Comparison of ENCODE assay signal across 27 cellular contexts in genomic region chr7:32930378-32930777, GRCh38. TPM values are rescaled to one million over a fixed set of nuclear protein-coding genes. Genes with fewer than 3 reads are reported as not detected.
DNase-seq lines count a peak whose midpoint lies in the region; ATAC-seq, FAIRE-seq and TF ChIP-seq lines count a peak whose summit lies in the region.
"Had no signal": no experiment of that assay in that cellular context is flagged by ENCODE, and none has a peak within 500 bp of the region (broad histone marks: within the 10 kb centered on the region; RNA-seq: fewer than 3 reads in every experiment).

No MANE protein-coding gene starts in this region.

- H3K4me3 ChIP-seq in K562, result no peak overlapping the region
- no peak overlapping the region for H3K4me3 ChIP-seq in neuronal stem cell (ENCODE audit: low read length in 2 of 2)
- H3K4me3 ChIP-seq: BLaER1 treated with 17β-estradiol and CSF1 and Interleukin-3, amounts not matched to agents 10 nM and 100 nM; HAP-1 had no signal

- H3K4me2 ChIP-seq in K562 (ENCODE audit: insufficient read depth, low read length) (no peak overlapping the region), neuronal stem cell (ENCODE audit: insufficient read depth, low read length, poor library complexity, severe bottlenecking) (no peak overlapping the region)
- H3K4me2 ChIP-seq: BLaER1 treated with 17β-estradiol and CSF1 and Interleukin-3, amounts not matched to agents 10 nM and 100 nM had no signal

- no peak overlapping the region for H3K23ac ChIP-seq in neuronal stem cell (ENCODE audit: low read depth, low read length, poor library complexity)

- intact Hi-C loops in K562 (cut with micrococcal nuclease), result no loop called here

- H3K4me1 Mint-ChIP-seq in T-cell, result no peaks in the 10 kb centered on the region
- H3K4me1 Mint-ChIP-seq: CD8-positive, alpha-beta memory T cell had no signal

- no peak overlapping the region for H2BK15ac ChIP-seq in neuronal stem cell (ENCODE audit: low read length)

- no peak overlapping the region for H3K14ac ChIP-seq in neuronal stem cell (ENCODE audit: low read length)

- H3K4me1 ChIP-seq in K562 (replicated peaks in 1 of 2; ENCODE audit: control insufficient read depth in 2 of 2, insufficient read depth in 2 of 2, low read length in 2 of 2) (no peaks in the 10 kb centered on the region), neuronal stem cell (ENCODE audit: control insufficient read depth in 2 of 2, insufficient read depth in 1 of 2, low read depth in 1 of 2, low read length in 2 of 2) (peaks cover 0 to 3% of the 10 kb centered on the region in 2 donors)
- H3K4me1 ChIP-seq: BE2C, HAP-1 had no signal

- H3K4me3 Mint-ChIP-seq in T-cell, result no peak overlapping the region
- H3K4me3 Mint-ChIP-seq: CD14-positive monocyte; CD4-positive, alpha-beta T cell; CD8-positive, alpha-beta memory T cell; HFFc6 had no signal

- FAIRE-seq in K562 (lab: Jason Lieb, UNC), result no peak
- FAIRE-seq: A204.1, GM12891, GM18507, H54 had no signal

- WGBS in K562 (ENCODE audit: insufficient coverage, low coverage, missing lambda C conversion rate), result 96% methylated on average over 7 of the region's 7 CpGs
- WGBS in neuronal stem cell (ENCODE audit: extremely low coverage in 2 of 2, insufficient read length in 2 of 2, insufficient replicate concordance in 1 of 2), 2 donors, result no CpG with 5 or more reads among the region's 7 CpGs

- no peaks in the 10 kb centered on the region for H3K27me3 Mint-ChIP-seq in T-cell
- H3K27me3 Mint-ChIP-seq: CD4-positive, alpha-beta T cell; CD8-positive, alpha-beta memory T cell had no signal

- peaks cover 4% of the 10 kb centered on the region; the same call in 1 of the 3 replicates for H3K79me2 ChIP-seq in K562 (ENCODE audit: control insufficient read depth, insufficient read depth, low read length)

- no peak overlapping the region for H2BK12ac ChIP-seq in neuronal stem cell (ENCODE audit: low read length)

- peaks cover 3% of the 10 kb centered on the region for H3K9me1 ChIP-seq in K562 (ENCODE audit: control insufficient read depth, insufficient read depth, low read length)

- no peaks in the 10 kb centered on the region for H4K20me1 ChIP-seq in K562 (replicated peaks; ENCODE audit: control insufficient read depth, insufficient read depth, low read length)

- H2AFZ ChIP-seq in K562 (ENCODE audit: low read depth, low read length) (no peak overlapping the region), neuronal stem cell (ENCODE audit: low read length) (no peak overlapping the region)

- no peak for TF ChIP-seq RAD21 in K562 (CRISPR knock-in tag; conservative IDR thresholded peaks at IDR 0.05 in 1 of 2, IDR thresholded peaks at IDR 0.05 in 1 of 2)

- H3K9ac ChIP-seq in K562 (ENCODE audit: insufficient read depth in 1 of 2, low read depth in 2 of 2, low read length in 2 of 2) (no peak overlapping the region), neuronal stem cell (ENCODE audit: low read depth, low read length, poor library complexity) (no peak overlapping the region)
- H3K9ac ChIP-seq: BLaER1 treated with 17β-estradiol and CSF1 and Interleukin-3, amounts not matched to agents 10 nM and 100 nM had no signal

- H3K18ac ChIP-seq in neuronal stem cell (ENCODE audit: low read length), result peak overlapping the region; percentile 0

- in situ Hi-C loops in K562 (cut with MboI), result no loop called here

- no peak overlapping the region for H2BK120ac ChIP-seq in neuronal stem cell (ENCODE audit: low read depth, low read length)

- no peaks in the 10 kb centered on the region for H3K27me3 ChIP-seq in K562 (ENCODE audit: control insufficient read depth in 2 of 2, insufficient read depth in 2 of 2, low read length in 2 of 2)
- H3K27me3 ChIP-seq in neuronal stem cell (ENCODE audit: control insufficient read depth in 3 of 3, insufficient read depth in 3 of 3, low read depth in 1 of 3, low read length in 3 of 3), result no peaks in the 10 kb centered on the region
- H3K27me3 ChIP-seq: BE2C; BLaER1 treated with 17β-estradiol and CSF1 and Interleukin-3, amounts not matched to agents 10 nM and 100 nM had no signal

- H3K27ac ChIP-seq in K562 (ENCODE audit: extremely low read depth, low read depth, low read length), result no peak overlapping the region
- H3K27ac ChIP-seq in neuronal stem cell (replicated peaks; ENCODE audit: low read length), result no peak overlapping the region
- H3K27ac ChIP-seq: 22Rv1; BLaER1 treated with 17β-estradiol and CSF1 and Interleukin-3, amounts not matched to agents 10 nM and 100 nM had no signal

- POLR2A ChIA-PET in K562 (lab: Yijun Ruan, JAX), result interaction anchor here (1.2 kb wide), 1 partner anchor 25 kb away, joined by 4 read pairs; no protein-coding TSS in a partner anchor
- POLR2A ChIA-PET in T-cell (lab: Charles Lee), result interaction anchor here in 1 of 2 donors (0.6 kb wide), 1 partner anchor 42 kb away, joined by 4 read pairs; no protein-coding TSS in a partner anchor

- ATAC-seq in K562 (no peak), GM19452 (IDR thresholded peaks at IDR 0.05; ENCODE audit: unreplicated experiment) (no peak), T-cell (replicated peaks in 1 of 4) (no peak)

- no peak overlapping the region for H2AK5ac ChIP-seq in neuronal stem cell (ENCODE audit: low read depth, low read length)

- no peak overlapping the region for H3K27ac Mint-ChIP-seq in T-cell
- H3K27ac Mint-ChIP-seq: CD14-positive monocyte; CD4-positive, alpha-beta T cell; CD8-positive, alpha-beta memory T cell; HFFc6 had no signal

- H3K9me3 Mint-ChIP-seq in T-cell, result no peaks in the 10 kb centered on the region
- H3K9me3 Mint-ChIP-seq: CD14-positive monocyte; CD4-positive, alpha-beta T cell; CD8-positive, alpha-beta memory T cell; HFFc6 had no signal

- no peak overlapping the region for H4K91ac ChIP-seq in neuronal stem cell (ENCODE audit: low read depth, low read length, poor library complexity)

- DNase-seq in NCI-H2171 treated with DMSO at 0.1 percent for 48 hours (lab: John Stamatoyannopoulos, UW) (peak; percentile 59), NCI-H2171 (lab: John Stamatoyannopoulos, UW) (no peak), K562 (ENCODE audit: extremely low read depth in 1 of 4, low spot score in 3 of 4) (no peak), neuronal stem cell (ENCODE audit: low spot score) (no peak), T-cell (no peak), COLO668 (lab: John Stamatoyannopoulos, UW; ENCODE audit: unreplicated experiment) (no peak)
- DNase-seq: ACHN; AML-193; BE2C; Calu3; CD4-positive, alpha-beta T cell; CD8-positive, alpha-beta memory T cell; COR-L47; DMS53; DMS79 treated with DMSO at 0.1 percent for 48 hours; GF-D8; GOT3; HFFc6 had no signal

- TF ChIP-seq POLR2A in K562 (conservative IDR thresholded peaks at IDR 0.05), result no peak

- no peak overlapping the region for H3K4ac ChIP-seq in neuronal stem cell (ENCODE audit: low read length)

- H3K9me3 ChIP-seq in K562 (replicated peaks; ENCODE audit: control insufficient read depth, insufficient read depth, low read depth, low read length) (no peaks in the 10 kb centered on the region), neuronal stem cell (replicated peaks in 1 of 2; ENCODE audit: control insufficient read depth in 2 of 2, insufficient read depth in 1 of 2, low read depth in 1 of 2, low read length in 2 of 2) (peaks cover 0 to 2% of the 10 kb centered on the region in 2 donors)
- H3K9me3 ChIP-seq: BE2C, HAP-1 had no signal

- no TSS peak for BruUV-seq in K562 (replicated peaks; lab: Mats Ljungman, UMichigan)

- H2BK5ac ChIP-seq in neuronal stem cell (ENCODE audit: low read length), result no peak overlapping the region

- CTCF ChIA-PET in K562 (lab: Yijun Ruan, JAX; ENCODE audit: low intra/inter-chr PET ratio), result no interaction called here
- CTCF ChIA-PET in T-cell (lab: Charles Lee), result no interaction called here

- no peak overlapping the region for H4K8ac ChIP-seq in neuronal stem cell (ENCODE audit: low read depth, low read length)

- H3K36me3 Mint-ChIP-seq in T-cell, result peaks cover 23% of the 10 kb centered on the region

- peaks cover 59% of the 10 kb centered on the region for H3K36me3 ChIP-seq in K562 (ENCODE audit: control insufficient read depth, insufficient read depth, low read length)
- peaks cover 2 to 76% of the 10 kb centered on the region in 2 donors for H3K36me3 ChIP-seq in neuronal stem cell (replicated peaks in 1 of 2; ENCODE audit: control insufficient read depth in 2 of 2, insufficient read depth in 2 of 2, low read length in 2 of 2)

- H3K79me1 ChIP-seq in neuronal stem cell (ENCODE audit: low read depth, low read length), result no peaks in the 10 kb centered on the region

- no peak for TF ChIP-seq CTCF in K562 (IDR thresholded peaks at IDR 0.05 in 2 of 3, conservative IDR thresholded peaks at IDR 0.05 in 1 of 3; ENCODE audit: insufficient read depth in 2 of 3, low read depth in 1 of 3, low read length in 3 of 3)

- no peak for TF ChIP-seq EP300 in K562 (IDR thresholded peaks at IDR 0.05; ENCODE audit: low read length)

RNA-seq across cellular contexts. Expression of gene FKBP9, which starts 26.9 kb away (rescaled TPM):
- 60.0 and 63.9 TPM in 2 replicates for total RNA-seq in K562 (2011; cell fraction: chromatin; rRNA removed; ENCODE audit: low replicate concordance)
- 53.8 and 63.0 TPM in 2 replicates for total RNA-seq in K562 (2011; cell fraction: nucleolus; rRNA removed)
- total RNA-seq in K562 (2011; cell fraction: nucleoplasm; rRNA removed), result 56.3 and 59.8 TPM in 2 replicates
- 14.4 and 18.6 TPM in 2 replicates for total RNA-seq in K562 (2014; rRNA removed)
- 18.8 and 19.2 TPM in 2 replicates for total RNA-seq in K562 (2014; rRNA removed; fragmentation: Illumina TruSeq; extraction: Trizol)
- total RNA-seq in K562 (2015; rRNA removed; fragmentation: Illumina TruSeq; extraction: Trizol), result 17.0 and 17.8 TPM in 2 replicates
- total RNA-seq in K562 (2021), result 23.7 and 27.2 TPM in 2 replicates
- 15.9 and 18.6 TPM in 2 replicates for polyA plus RNA-seq in K562 (2011; rRNA removed)
- polyA plus RNA-seq in K562 (2011; cell fraction: cytosol; rRNA removed), result 16.3 and 28.5 TPM in 2 replicates
- 17.6 and 26.7 TPM in 2 replicates for polyA plus RNA-seq in K562 (2011; cell fraction: nucleus; rRNA removed)
- polyA plus RNA-seq in K562 (2012), result 24.7 and 37.0 TPM in 2 replicates
- 15.8 and 16.7 TPM in 2 replicates for polyA plus RNA-seq in K562 (2014; fragmentation: Illumina TruSeq; extraction: Trizol)
- 1 to 10 TPM; 5.9 to 8.1 TPM for polyA plus RNA-seq in K562 (2014; fragmentation: Nextera tagmentation; extraction: Ambion mirVana)
- 10.9 and 12.2 TPM in 2 replicates for polyA plus RNA-seq in K562 (2014; rRNA removed)
- polyA minus RNA-seq in K562 (2011; rRNA and poly(A)+ RNA removed), result 55.7 and 77.7 TPM in 2 replicates
- 11.5 and 28.3 TPM in 2 replicates for polyA minus RNA-seq in K562 (2011; cell fraction: cytosol; rRNA and poly(A)+ RNA removed)
- polyA minus RNA-seq in K562 (2011; cell fraction: nucleus; rRNA and poly(A)+ RNA removed), result 9.7 and 17.9 TPM in 2 replicates
- polyA plus RNA-seq in neuronal stem cell (2013, experiment 1 of 2), result 28.5 TPM
- polyA plus RNA-seq in neuronal stem cell (2013, experiment 2 of 2), result 30.6 TPM
- 1 to 10 TPM in 3 of 5 donors, not detected in 2; 1.1 to 1.9 (median 1.6) TPM for total RNA-seq in T-cell
- total RNA-seq: CD4-positive, alpha-beta T cell had no signal
- polyA plus RNA-seq: CD8-positive, alpha-beta memory T cell had no signal

RNA-seq across cellular contexts. Expression of gene KBTBD2, which starts 38.8 kb away (rescaled TPM):
- 104 and 163 TPM in 2 replicates for total RNA-seq in K562 (2011; cell fraction: chromatin; rRNA removed; ENCODE audit: low replicate concordance)
- 38.5 and 42.6 TPM in 2 replicates for total RNA-seq in K562 (2011; cell fraction: nucleolus; rRNA removed)
- total RNA-seq in K562 (2011; cell fraction: nucleoplasm; rRNA removed), result 74.4 and 118 TPM in 2 replicates
- total RNA-seq in K562 (2014; rRNA removed), result 27.3 and 27.8 TPM in 2 replicates
- total RNA-seq in K562 (2014; rRNA removed; fragmentation: Illumina TruSeq; extraction: Trizol), result 40.3 and 50.3 TPM in 2 replicates
- 33.8 and 35.8 TPM in 2 replicates for total RNA-seq in K562 (2015; rRNA removed; fragmentation: Illumina TruSeq; extraction: Trizol)
- 27.0 and 31.4 TPM in 2 replicates for total RNA-seq in K562 (2021)
- polyA plus RNA-seq in K562 (2011; rRNA removed), result 49.8 and 62.2 TPM in 2 replicates
- 14.2 and 26.7 TPM in 2 replicates for polyA plus RNA-seq in K562 (2011; cell fraction: cytosol; rRNA removed)
- polyA plus RNA-seq in K562 (2011; cell fraction: nucleus; rRNA removed), result 21.8 and 25.6 TPM in 2 replicates
- polyA plus RNA-seq in K562 (2012), result 22.4 and 24.3 TPM in 2 replicates
- polyA plus RNA-seq in K562 (2014; fragmentation: Illumina TruSeq; extraction: Trizol), result 29.1 and 35.2 TPM in 2 replicates
- polyA plus RNA-seq in K562 (2014; fragmentation: Nextera tagmentation; extraction: Ambion mirVana), result 10 to 100 TPM; 22.8 to 22.9 TPM
- 27.4 and 30.8 TPM in 2 replicates for polyA plus RNA-seq in K562 (2014; rRNA removed)
- 104 and 106 TPM in 2 replicates for polyA minus RNA-seq in K562 (2011; rRNA and poly(A)+ RNA removed)
- polyA minus RNA-seq in K562 (2011; cell fraction: cytosol; rRNA and poly(A)+ RNA removed), result 20.4 and 34.2 TPM in 2 replicates
- 25.0 and 32.5 TPM in 2 replicates for polyA minus RNA-seq in K562 (2011; cell fraction: nucleus; rRNA and poly(A)+ RNA removed)
- polyA plus RNA-seq in neuronal stem cell (2013, experiment 1 of 2), result 19.3 TPM
- 18.0 TPM for polyA plus RNA-seq in neuronal stem cell (2013, experiment 2 of 2)
- total RNA-seq in T-cell, result 100 to 1,000 TPM in 1 of 5 donors, 10 to 100 TPM in 4; 46.5 to 108 (median 55.2) TPM

Comparison
In these comparisons a context has a peak if more than half of its experiments do, and no peak if none do; other contexts are left out.
1. RNA of gene FKBP9, which starts 26.9 kb away (total RNA-seq): 14.4 to 63.9 TPM in K562; 1.1 to 1.9 TPM in T-cell; every median in the first group is over 4 times any median in the second.